In the genomic region with DNA sequence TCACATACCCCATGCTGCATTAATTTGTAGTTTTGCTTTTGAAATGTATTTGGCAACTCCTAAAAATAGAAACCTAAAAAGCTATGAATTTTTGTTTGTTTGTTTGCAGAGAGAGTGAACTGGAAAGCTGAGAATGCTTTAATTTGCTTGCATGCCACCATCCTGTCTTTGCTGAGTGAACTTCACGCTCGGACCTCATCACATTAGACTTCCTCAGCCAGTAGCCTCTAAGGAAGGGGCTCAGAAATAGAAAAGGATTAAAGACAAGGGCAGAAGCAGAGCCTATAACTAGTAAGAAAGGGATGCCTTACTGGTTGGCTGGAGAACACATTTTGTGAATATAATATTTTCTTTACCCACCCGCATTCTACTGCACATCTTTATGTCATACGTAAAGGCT, we compare ENCODE assay signal across 1 cellular context.
TF ChIP-seq lines count a peak whose summit lies in the region.

No MANE protein-coding gene starts in this region.

TF ChIP-seq in H1, 55 proteins besides CTCF, POLR2A, EP300 and RAD21:
- TF ChIP-seq SP1 (IDR thresholded peaks at IDR 0.05; ENCODE audit: low read depth, low read length) (no peak), SIN3A (conservative IDR thresholded peaks at IDR 0.05 in 1 of 2, IDR thresholded peaks at IDR 0.05 in 1 of 2; ENCODE audit: low read depth in 1 of 2, low read length in 2 of 2) (no peak)
- TF ChIP-seq, protein P1, sequence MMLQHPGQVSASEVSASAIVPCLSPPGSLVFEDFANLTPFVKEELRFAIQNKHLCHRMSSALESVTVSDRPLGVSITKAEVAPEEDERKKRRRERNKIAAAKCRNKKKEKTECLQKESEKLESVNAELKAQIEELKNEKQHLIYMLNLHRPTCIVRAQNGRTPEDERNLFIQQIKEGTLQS (IDR thresholded peaks at IDR 0.05; ENCODE audit: insufficient read depth, low read depth, low read length) = no peak
